In genomic region chr12:62466596-62467411, GRCh38 we compare ENCODE assay signal across 8 cellular contexts. TPM values are rescaled to one million over a fixed set of nuclear protein-coding genes. Genes with fewer than 3 reads are reported as not detected.
A peak's percentile ranks its signal among the peaks of the same experiment; 100 is the strongest.
DNase-seq lines count a peak whose midpoint lies in the region; ATAC-seq, FAIRE-seq and TF ChIP-seq lines count a peak whose summit lies in the region.

Gene MON2, plus strand, starts transcription at chr12:62466826. Its CDS starts 382 bp downstream, at chr12:62467208.

- ATAC-seq in GM19025 (IDR thresholded peaks at IDR 0.05; ENCODE audit: low read depth, unreplicated experiment) = peak; percentile 98
- ATAC-seq in HG03280 (IDR thresholded peaks at IDR 0.05; ENCODE audit: unreplicated experiment) = peak; percentile 99

- H3K4me1 ChIP-seq in kidney (ENCODE audit: control insufficient read depth in 1 of 2, insufficient read depth in 1 of 2, low read depth in 1 of 2, low read length in 2 of 2) = peaks cover 0 to 2% of the 10 kb centered on the region in 2 donors

- H3K9me3 ChIP-seq in kidney (ENCODE audit: control insufficient read depth in 1 of 2, low read length in 2 of 2) = no peaks in the 10 kb centered on the region

- no peaks in the 10 kb centered on the region for H3K36me3 ChIP-seq in kidney (ENCODE audit: control insufficient read depth in 1 of 2, insufficient read depth in 2 of 2, low read length in 2 of 2)

- TF ChIP-seq CTCF in AG09319 (IDR thresholded peaks at IDR 0.05; ENCODE audit: low read depth, low read length) = no peak; the same call in 1 of the 2 replicates
- no peak for TF ChIP-seq CTCF in kidney (IDR thresholded peaks at IDR 0.05; ENCODE audit: borderline replicate concordance, extremely low read depth, insufficient read depth)

- peak; percentile 49 for DNase-seq in AG09319 (ENCODE audit: extremely low read depth, low read depth)
- peak; percentile 51 for DNase-seq in NCI-H446 treated with DMSO at 0.1 percent for 48 hours (lab: John Stamatoyannopoulos, UW)
- DNase-seq in activated CD4-positive, CD25-positive, alpha-beta regulatory T cell treated with anti-CD3 and anti-CD28 coated beads, Interleukin-2, amount 50 U/mL, for 72 hours = peak; percentile 85
- DNase-seq in cerebellar cortex (ENCODE audit: low spot score) = peak; percentile 86
- peak; percentile 97 for DNase-seq in kidney
- DNase-seq in stimulated activated CD4-positive, alpha-beta T cell treated with anti-CD3 and anti-CD28 coated beads, Interleukin-15, amount 100 ng/mL, for 1 hour (ENCODE audit: low read depth in 1 of 2, low spot score in 1 of 2) = peak; percentile 73 to 75

- no peak for FAIRE-seq in kidney (lab: Jason Lieb, UNC)

- H3K9ac ChIP-seq in kidney (ENCODE audit: low read length in 2 of 2) = peak within 1 kb of the TSS; percentile 87 to 95

- peak within 1 kb of the TSS; percentile 77 to 86 for H3K27ac ChIP-seq in kidney (ENCODE audit: low read depth in 2 of 2, low read length in 2 of 2)

- peak within 1 kb of the TSS; percentile 95 to 98 for H3K4me3 ChIP-seq in kidney (ENCODE audit: low read length in 2 of 2)

- intact Hi-C loops in kidney (cut with DNase I) = no loop called here

RNA-seq across cellular contexts. Expression of gene MON2, which starts in this region (rescaled TPM):
- total RNA-seq in kidney = 57.9 TPM
- 11.6 TPM for polyA plus RNA-seq in kidney (ENCODE audit: insufficient read depth, low read depth, low replicate concordance)

Comparison
In these comparisons a context has a peak if more than half of its experiments do, and no peak if none do; other contexts are left out.
1. Peak in every context shown above with its lines: DNase-seq, ATAC-seq, H3K4me3 ChIP-seq and H3K27ac ChIP-seq.